8 cellular contexts compared by ENCODE assay signal in the genomic region with DNA sequence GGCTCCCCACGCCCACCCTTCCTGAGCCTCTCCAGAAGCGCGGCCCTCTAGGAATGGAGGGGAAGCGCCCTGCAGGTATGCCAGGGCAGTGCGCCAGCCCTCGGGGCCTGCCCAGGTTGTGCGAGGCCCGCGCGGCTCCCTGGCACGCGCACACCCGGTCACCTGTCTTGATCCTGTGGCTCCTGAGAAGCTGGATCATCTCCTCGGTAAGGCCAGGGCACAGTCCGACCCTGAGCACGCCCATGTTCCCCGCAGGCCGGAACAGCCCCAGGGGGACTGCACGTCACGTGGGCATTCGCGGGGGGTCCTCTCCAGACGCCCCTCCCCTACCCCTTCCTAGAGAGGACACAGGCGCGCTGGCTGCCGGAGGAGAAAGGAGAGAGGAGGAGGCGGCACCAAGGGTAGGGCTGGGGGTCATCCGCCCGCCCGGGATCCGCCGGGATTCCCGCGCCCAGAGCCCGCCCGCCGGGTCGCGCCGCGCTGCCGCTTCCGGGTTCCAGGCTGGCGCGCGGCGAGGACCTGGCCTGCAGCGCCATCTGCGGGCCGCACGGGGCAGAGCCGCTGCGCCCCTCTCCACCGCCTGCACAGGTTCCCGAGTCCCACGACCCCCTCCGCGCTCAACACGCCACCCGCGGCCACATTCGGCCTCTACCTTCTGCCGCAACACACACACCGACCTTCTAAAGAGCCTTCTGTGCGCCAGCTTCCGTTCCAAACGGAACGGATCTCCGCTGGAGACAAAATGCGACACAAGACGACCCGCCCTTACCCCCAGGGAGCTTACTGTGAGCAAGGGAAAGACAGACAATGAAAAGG. TPM values are rescaled to one million over a fixed set of nuclear protein-coding genes. Genes with fewer than 3 reads are reported as not detected.
A peak's percentile ranks its signal among the peaks of the same experiment; 100 is the strongest.
DNase-seq lines count a peak whose midpoint lies in the region; ATAC-seq and TF ChIP-seq lines count a peak whose summit lies in the region.

A gene (minus strand): TSS at position 491 of the 816 bp plus-strand sequence. CDS start 247 bp downstream, at position 244.

- WGBS in right lobe of liver (ENCODE audit: insufficient coverage, low coverage, low lambda C conversion rate, missing lambda C conversion rate), result 0% methylated on average over 11 of the region's 72 CpGs

- intact Hi-C loops in right lobe of liver (cut with DNase I), result loop anchor here (10.0 kb wide), 3 partner anchors 125 to 695 kb away; no protein-coding TSS in a partner anchor

- H3K36me3 ChIP-seq in duodenal mucosa (ENCODE audit: control insufficient read depth in 1 of 2, insufficient read depth in 2 of 2, low read length in 2 of 2) (peaks cover 0 to 5% of the 10 kb centered on the region in 2 donors), right lobe of liver (no peaks in the 10 kb centered on the region)

- H3K27ac ChIP-seq in duodenal mucosa (ENCODE audit: low read depth, low read length) (no peak within 1 kb of the TSS), right lobe of liver (peak within 1 kb of the TSS; percentile 56 to 59 (median 56))

- H3K9me3 ChIP-seq in duodenal mucosa (ENCODE audit: control insufficient read depth in 1 of 2, low read length in 2 of 2) (no peaks in the 10 kb centered on the region), right lobe of liver (no peaks in the 10 kb centered on the region)

- H3K4me3 ChIP-seq in duodenal mucosa (ENCODE audit: low read depth in 1 of 2, low read length in 2 of 2) (peak within 1 kb of the TSS; percentile 86 to 93), right lobe of liver (peak within 1 kb of the TSS; percentile 80 to 91 (median 90))

- H3K9ac ChIP-seq in duodenal mucosa (ENCODE audit: low read depth in 1 of 2, low read length in 2 of 2), result peak within 1 kb of the TSS; percentile 82

- peak; percentile 74 for DNase-seq in Ammon's horn (ENCODE audit: low spot score)
- DNase-seq in GM19240 (ENCODE audit: insufficient read length, low spot score), result peak; percentile 77
- peak; percentile 98 for DNase-seq in NCI-H69 (lab: John Stamatoyannopoulos, UW)
- peak; percentile 77 to 82 for DNase-seq in activated CD4-positive, alpha-beta T cell treated with anti-CD3 and anti-CD28 coated beads, Interleukin-2, amount 50 U/mL, for 48 hours
- peak; percentile 76 to 81 (median 77) for DNase-seq in right lobe of liver
- peak; percentile 73 to 81 for DNase-seq in stimulated activated CD4-positive, alpha-beta T cell treated with anti-CD3 and anti-CD28 coated beads, Interleukin-4, amount 100 ng/mL, for 4 hours

- H3K27me3 ChIP-seq in duodenal mucosa (ENCODE audit: control insufficient read depth in 1 of 2, insufficient read depth in 2 of 2, low read length in 2 of 2) (no peaks in the 10 kb centered on the region), right lobe of liver (no peaks in the 10 kb centered on the region)

- peaks cover 10 to 11% of the 10 kb centered on the region in 2 donors for H3K4me1 ChIP-seq in duodenal mucosa (ENCODE audit: control insufficient read depth in 1 of 2, insufficient read depth in 2 of 2, low read length in 2 of 2)
- peaks cover 0 to 9% (median 4%) of the 10 kb centered on the region in 4 donors for H3K4me1 ChIP-seq in right lobe of liver

- peak; percentile 88 to 99 (median 92) for TF ChIP-seq CTCF in right lobe of liver (IDR thresholded peaks at IDR 0.05)

- ATAC-seq in HG03520 (IDR thresholded peaks at IDR 0.05; ENCODE audit: unreplicated experiment) (peak; percentile 68), right lobe of liver (peak; percentile 97 to 99 (median 98))

- peak; percentile 39 for TF ChIP-seq POLR2A in right lobe of liver (IDR thresholded peaks at IDR 0.05)

RNA-seq across cellular contexts. Expression of the gene that starts here (rescaled TPM):
- total RNA-seq in right lobe of liver, result 1 to 10 TPM; 3.9 to 5.5 (median 4.3) TPM
